ENCODE assay signal across 7 cellular contexts in the genomic region with DNA sequence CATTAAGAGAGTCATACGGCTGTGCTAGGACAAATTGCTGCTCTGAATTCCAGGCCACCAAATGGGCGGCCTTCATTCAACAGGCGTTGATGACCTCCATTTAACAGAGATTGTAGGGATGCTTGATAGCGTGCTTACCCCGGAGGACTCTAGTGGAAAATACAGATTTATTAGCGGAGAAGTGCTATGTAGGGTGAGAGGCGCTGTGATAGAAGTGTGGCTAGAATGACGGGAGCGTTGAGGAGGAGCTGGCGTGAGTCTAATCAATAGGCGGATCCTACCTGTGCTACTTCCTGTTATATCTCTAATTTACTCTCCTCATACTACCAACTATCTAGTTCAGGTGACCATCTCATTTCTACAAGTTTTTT. TPM values are rescaled to one million over a fixed set of nuclear protein-coding genes. Genes with fewer than 3 reads are reported as not detected.
DNase-seq lines count a peak whose midpoint lies in the region; ATAC-seq, FAIRE-seq and TF ChIP-seq lines count a peak whose summit lies in the region.

No MANE protein-coding gene starts in this region.

- DNase-seq in ELR (ENCODE audit: low read depth) (peak; percentile 40), NCI-H2171 (lab: John Stamatoyannopoulos, UW) (peak; percentile 93), astrocyte (ENCODE audit: low read depth) (no peak), left lobe of liver (ENCODE audit: low spot score) (no peak), thyroid gland (no peak), HuH-7.5 (ENCODE audit: low spot score) (no peak)

- H3K36me3 Mint-ChIP-seq in astrocyte (ENCODE audit: low read depth, unreplicated experiment) = no peaks in the 10 kb centered on the region

- no peaks in the 10 kb centered on the region for H3K27me3 ChIP-seq in astrocyte (ENCODE audit: insufficient read depth, low read length)
- H3K27me3 ChIP-seq in thyroid gland = no peaks in the 10 kb centered on the region

- peak overlapping the region; percentile 93 for H3K9ac ChIP-seq in astrocyte (ENCODE audit: low read length)

- 0 to 2% methylated on average over 11 of the region's 11 CpGs for WGBS in thyroid gland, 2 donors

- no peaks in the 10 kb centered on the region for H3K27me3 Mint-ChIP-seq in astrocyte (ENCODE audit: low read depth, unreplicated experiment)

- H3K4me2 ChIP-seq in astrocyte (ENCODE audit: low read length) = peak overlapping the region; percentile 90

- H3K9me3 ChIP-seq in astrocyte (ENCODE audit: insufficient read depth, low read depth, low read length) = no peaks in the 10 kb centered on the region
- no peaks in the 10 kb centered on the region for H3K9me3 ChIP-seq in thyroid gland

- H3K4me1 ChIP-seq in astrocyte (ENCODE audit: insufficient read depth, low read length) (no peaks in the 10 kb centered on the region), thyroid gland (peaks cover 10 to 11% of the 10 kb centered on the region in 2 donors)

- ATAC-seq in GM21576 (IDR thresholded peaks at IDR 0.05; ENCODE audit: unreplicated experiment) (peak; percentile 11), left lobe of liver (peak; percentile 24)

- H3K9me3 Mint-ChIP-seq in astrocyte (ENCODE audit: unreplicated experiment) = peaks cover 2% of the 10 kb centered on the region

- TF ChIP-seq CTCF in astrocyte (IDR thresholded peaks at IDR 0.05; ENCODE audit: insufficient read depth, low read depth, low read length) (no peak), thyroid gland (IDR thresholded peaks at IDR 0.05) (no peak)

- no peak for TF ChIP-seq POLR2A in thyroid gland (IDR thresholded peaks at IDR 0.05)

- H3K79me2 ChIP-seq in astrocyte (ENCODE audit: insufficient read depth, low read length) = peaks cover 57% of the 10 kb centered on the region

- H4K20me1 ChIP-seq in astrocyte (ENCODE audit: insufficient read depth, low read length) = peaks cover 24% of the 10 kb centered on the region

- H2AFZ ChIP-seq in astrocyte (ENCODE audit: low read depth, low read length) = peak overlapping the region; percentile 98

- intact Hi-C loops in thyroid gland (cut with DNase I) = no loop called here

- H3K4me3 Mint-ChIP-seq in astrocyte (ENCODE audit: unreplicated experiment) = peak overlapping the region; percentile 97

- H3K27ac ChIP-seq in astrocyte (ENCODE audit: low read depth, low read length) (peak overlapping the region; percentile 82), thyroid gland (peak overlapping the region in 1 of 3 donors; percentile 80)

- H3K36me3 ChIP-seq in astrocyte (ENCODE audit: insufficient read depth, low read length) (peaks cover 2% of the 10 kb centered on the region), thyroid gland (peaks cover 0 to 4% of the 10 kb centered on the region in 2 donors)

- H3K4me3 ChIP-seq in astrocyte (ENCODE audit: insufficient read depth, low read depth, low read length) = peak overlapping the region; percentile 87
- peak overlapping the region; percentile 81 to 98 (median 86) for H3K4me3 ChIP-seq in thyroid gland (replicated peaks in 1 of 3)

- H3K4me1 Mint-ChIP-seq in astrocyte (ENCODE audit: low read depth, unreplicated experiment) = peaks cover 19% of the 10 kb centered on the region

- H3K27ac Mint-ChIP-seq in astrocyte (ENCODE audit: unreplicated experiment) = peak overlapping the region; percentile 81

- FAIRE-seq in astrocyte (lab: Jason Lieb, UNC) = no peak

RNA-seq across cellular contexts. Expression of gene MRPS35, which starts 0.7 kb away (rescaled TPM):
- total RNA-seq in astrocyte (48.2 and 50.4 TPM in 2 replicates), left lobe of liver (32.1 TPM), thyroid gland (10 to 100 TPM; 50.8 to 74.0 (median 57.5) TPM)

RNA-seq across cellular contexts. Expression of gene REP15, which starts 15.1 kb away (rescaled TPM):
- total RNA-seq in astrocyte (2.1 and 3.8 TPM in 2 replicates), left lobe of liver (1.0 TPM), thyroid gland (1 to 10 TPM; 1.8 to 7.2 (median 2.0) TPM)

Comparison
In these comparisons a context has a peak if more than half of its experiments do, and no peak if none do; other contexts are left out.
1. DNase-seq: peak in ELR (single experiment) and NCI-H2171 (single experiment); none in astrocyte (single experiment), left lobe of liver (single experiment), thyroid gland (0 of 2) and HuH-7.5 (single experiment).